In genomic region chr13:84358601-84359000, GRCh38 we compare ENCODE assay signal across 24 cellular contexts.
"Had no signal": no experiment of that assay in that cellular context is flagged by ENCODE, and none has a peak within 500 bp of the region (broad histone marks: within the 10 kb centered on the region; RNA-seq: fewer than 3 reads in every experiment).

No MANE protein-coding gene starts in this region.

- H3K36me3 Mint-ChIP-seq: activated naive CD4-positive, alpha-beta T cell treated with anti-CD3 and anti-CD28 coated beads, Interleukin-2, amount 50 U/mL, for 72 hours; WTC11 had no signal

- H3K4me1 ChIP-seq: body of pancreas, Peyer's patch, SJCRH30 had no signal

- H3K27me3 Mint-ChIP-seq: activated CD4-positive, alpha-beta T cell treated with anti-CD3 and anti-CD28 coated beads, Interleukin-2, amount 10 ng/mL, durations not matched to agents 24 days and 14 days; activated naive CD8-positive, alpha-beta T cell treated with anti-CD3 and anti-CD28 coated beads, Interleukin-2, amount 50 U/mL, for 24 hours; central memory CD8-positive, alpha-beta T cell had no signal

- H3K9me3 ChIP-seq: body of pancreas, Peyer's patch, SJCRH30 had no signal

- H3K4me3 Mint-ChIP-seq: activated CD4-positive, alpha-beta T cell treated with anti-CD3 and anti-CD28 coated beads, Interleukin-2, amount 10 ng/mL, durations not matched to agents 24 days and 14 days; activated naive CD8-positive, alpha-beta T cell treated with anti-CD3 and anti-CD28 coated beads, Interleukin-2, amount 50 U/mL, for 24 hours; activated T-cell treated with anti-CD3 and anti-CD28 coated beads, Interleukin-2, amount 50 U/mL, for 4 hours; central memory CD8-positive, alpha-beta T cell; T-helper 1 cell treated with Interleukin-12 subunit alpha and Interleukin-12 subunit beta and Interleukin-4 antibody, amounts not matched to agents 30 μg/mL and 1 μg/mL, for 36 hours; WTC11 had no signal

- H3K9me3 Mint-ChIP-seq: activated CD4-positive, alpha-beta T cell treated with anti-CD3 and anti-CD28 coated beads, Interleukin-2, amount 10 ng/mL, durations not matched to agents 24 days and 14 days; activated naive CD8-positive, alpha-beta T cell treated with anti-CD3 and anti-CD28 coated beads, Interleukin-2, amount 50 U/mL, for 24 hours; central memory CD8-positive, alpha-beta T cell; T-helper 1 cell treated with Interleukin-12 subunit alpha and Interleukin-12 subunit beta and Interleukin-4 antibody, amounts not matched to agents 30 μg/mL and 1 μg/mL, for 36 hours; WTC11 had no signal

- H3K27ac ChIP-seq: body of pancreas, Peyer's patch, RWPE1, SJCRH30 had no signal

- H3K4me3 ChIP-seq: body of pancreas, Peyer's patch, SJCRH30 had no signal

- H3K36me3 ChIP-seq: Peyer's patch, SJCRH30 had no signal

- H3K27me3 ChIP-seq: body of pancreas, Peyer's patch, SJCRH30 had no signal

- FAIRE-seq: bronchial epithelial cell had no signal

- H3K4me1 Mint-ChIP-seq: activated CD4-positive, alpha-beta T cell treated with anti-CD3 and anti-CD28 coated beads, Interleukin-2, amount 10 ng/mL, durations not matched to agents 24 days and 14 days; activated naive CD8-positive, alpha-beta T cell treated with anti-CD3 and anti-CD28 coated beads, Interleukin-2, amount 50 U/mL, for 24 hours; central memory CD8-positive, alpha-beta T cell had no signal

- DNase-seq: activated CD4-positive, alpha-beta T cell treated with anti-CD3 and anti-CD28 coated beads for 1 hour; activated CD4-positive, alpha-beta T cell treated with anti-CD3 and anti-CD28 coated beads, Interleukin-2, amount 10 ng/mL, durations not matched to agents 24 days and 14 days; activated CD4-positive, alpha-beta T cell treated with anti-CD3 and anti-CD28 coated beads, Interleukin-2, amount 50 U/mL, for 48 hours; activated effector memory CD4-positive, alpha-beta T cell treated with anti-CD3 and anti-CD28 coated beads, Interleukin-2, amount 50 U/mL, for 16 hours; activated naive CD4-positive, alpha-beta T cell treated with Interleukin-2 at 50 U/mL for 16 hours; activated naive CD8-positive, alpha-beta T cell treated with anti-CD3 and anti-CD28 coated beads, Interleukin-2, amount 50 U/mL, for 24 hours; activated T-cell treated with anti-CD3 and anti-CD28 coated beads, Interleukin-2, amount 50 U/mL, for 4 hours; body of pancreas; MM.1S; NCI-H1694; NCI-H2029; NCI-H2107; NCI-H2171 treated with DMSO at 0.1 percent for 48 hours; NCI-H510A treated with DMSO at 0.1 percent for 48 hours; Peyer's patch; Right ventricle myocardium superior; T-helper 9 cell had no signal

- H3K27ac Mint-ChIP-seq: activated CD4-positive, alpha-beta T cell treated with anti-CD3 and anti-CD28 coated beads, Interleukin-2, amount 10 ng/mL, durations not matched to agents 24 days and 14 days; activated naive CD4-positive, alpha-beta T cell treated with anti-CD3 and anti-CD28 coated beads, Interleukin-2, amount 50 U/mL, for 72 hours; activated naive CD8-positive, alpha-beta T cell treated with anti-CD3 and anti-CD28 coated beads, Interleukin-2, amount 50 U/mL, for 24 hours; T-helper 1 cell treated with Interleukin-12 subunit alpha and Interleukin-12 subunit beta and Interleukin-4 antibody, amounts not matched to agents 30 μg/mL and 1 μg/mL, for 36 hours; WTC11 had no signal

- ATAC-seq: activated naive CD4-positive, alpha-beta T cell treated with anti-CD3 and anti-CD28 coated beads, Interleukin-2, amount 50 U/mL, for 72 hours; activated naive CD8-positive, alpha-beta T cell treated with anti-CD3 and anti-CD28 coated beads, Interleukin-2, amount 50 U/mL, for 24 hours; activated T-cell treated with anti-CD3 and anti-CD28 coated beads, Interleukin-2, amount 50 U/mL, for 4 hours; body of pancreas; WTC11 had no signal
